Comparison of ENCODE assay signal across 13 cellular contexts in genomic region chr5:143758750-143759149, GRCh38. TPM values are rescaled to one million over a fixed set of nuclear protein-coding genes. Genes with fewer than 3 reads are reported as not detected.
DNase-seq lines count a peak whose midpoint lies in the region; ATAC-seq lines count a peak whose summit lies in the region.
"Had no signal": no experiment of that assay in that cellular context is flagged by ENCODE, and none has a peak within 500 bp of the region (broad histone marks: within the 10 kb centered on the region; RNA-seq: fewer than 3 reads in every experiment).

No MANE protein-coding gene starts in this region.

- H3K4me3 ChIP-seq in right cardiac atrium (ENCODE audit: low read length): no peak overlapping the region

- H3K9me3 ChIP-seq in right cardiac atrium (ENCODE audit: control insufficient read depth, low read length): no peaks in the 10 kb centered on the region

- peak; percentile 76 for ATAC-seq in GM18868 (IDR thresholded peaks at IDR 0.05; ENCODE audit: unreplicated experiment)
- peak; percentile 55 for ATAC-seq in GM21619 (IDR thresholded peaks at IDR 0.05; ENCODE audit: unreplicated experiment)
- peak; percentile 65 for ATAC-seq in HG03432 (IDR thresholded peaks at IDR 0.05; ENCODE audit: unreplicated experiment)
- ATAC-seq in right cardiac atrium: peak; percentile 55 to 66

- intact Hi-C loops in right cardiac atrium (cut with DNase I): no loop called here

- DNase-seq in right cardiac atrium: no peak
- no peak for DNase-seq in midbrain (lab: John Stamatoyannopoulos, UW)
- DNase-seq in cerebellum (ENCODE audit: low spot score): no peak
- DNase-seq in globus pallidus (ENCODE audit: low spot score): no peak
- DNase-seq in ecto neural progenitor cell (ENCODE audit: low spot score): no peak
- DNase-seq: NCI-H82, WERI-Rb-1 had no signal

- H3K27me3 ChIP-seq in right cardiac atrium (ENCODE audit: control insufficient read depth, insufficient read depth): no peaks in the 10 kb centered on the region

- 35% methylated on average over 3 of the region's 3 CpGs for WGBS in right cardiac atrium

- H3K27ac ChIP-seq in right cardiac atrium (ENCODE audit: low read length): peak overlapping the region; percentile 37
- H3K27ac ChIP-seq: WERI-Rb-1 had no signal

- H3K4me1 ChIP-seq in right cardiac atrium (ENCODE audit: control insufficient read depth, insufficient read depth, low read length): peaks cover 4% of the 10 kb centered on the region

RNA-seq across cellular contexts. Expression of gene HMHB1, which starts 53.2 kb away (rescaled TPM):
- not detected for total RNA-seq in right cardiac atrium
- polyA plus RNA-seq in right cardiac atrium: not detected
- not detected for total RNA-seq in cerebellum
- total RNA-seq: endothelial cell of umbilical vein, lung microvascular endothelial cell, temporal lobe had no signal
- polyA plus RNA-seq: endothelial cell of umbilical vein had no signal
